25 cellular contexts compared by ENCODE assay signal in genomic region chr17:76088868-76089576, GRCh38. TPM values are rescaled to one million over a fixed set of nuclear protein-coding genes. Genes with fewer than 3 reads are reported as not detected.
DNase-seq lines count a peak whose midpoint lies in the region; ATAC-seq, FAIRE-seq and TF ChIP-seq lines count a peak whose summit lies in the region.
"Had no signal": no experiment of that assay in that cellular context is flagged by ENCODE, and none has a peak within 500 bp of the region (broad histone marks: within the 10 kb centered on the region; RNA-seq: fewer than 3 reads in every experiment).

No MANE protein-coding gene starts in this region.

- H4K20me1 ChIP-seq in neural cell (ENCODE audit: insufficient read depth), result no peaks in the 10 kb centered on the region

- no peak for TF ChIP-seq EP300 in neural cell (conservative IDR thresholded peaks at IDR 0.05; ENCODE audit: poor library complexity, severe bottlenecking)

- H3K36me3 ChIP-seq in H7 (replicated peaks; ENCODE audit: control insufficient read depth, insufficient read depth, low read length) (peaks cover 32% of the 10 kb centered on the region), neural cell (ENCODE audit: insufficient read depth, low read length) (peaks cover 7% of the 10 kb centered on the region)

- no peak for TF ChIP-seq RAD21 in neural cell (conservative IDR thresholded peaks at IDR 0.05)

- H3K4me3 Mint-ChIP-seq in stimulated activated effector memory CD8-positive, alpha-beta T cell treated with anti-CD3 and anti-CD28 coated beads, Interleukin-12 subunit alpha, Interleukin-12 subunit beta, amount 100 ng/mL, for 72 hours, result no peak overlapping the region

- H3K9me3 ChIP-seq in neural cell (ENCODE audit: low read length), result no peaks in the 10 kb centered on the region
- H3K9me3 ChIP-seq: BE2C, MG63, SJCRH30 had no signal

- H3K9me2 ChIP-seq in neural cell (ENCODE audit: insufficient read depth, low read length), result no peaks in the 10 kb centered on the region

- H3K4me1 Mint-ChIP-seq in stimulated activated effector memory CD8-positive, alpha-beta T cell treated with anti-CD3 and anti-CD28 coated beads, Interleukin-12 subunit alpha, Interleukin-12 subunit beta, amount 100 ng/mL, for 72 hours, result no peaks in the 10 kb centered on the region

- no peak overlapping the region for H2AFZ ChIP-seq in neural cell (ENCODE audit: low read depth, low read length)

- H3K4me2 ChIP-seq in neural cell (ENCODE audit: low read length), result no peak overlapping the region

- H3K27me3 ChIP-seq in H7 (ENCODE audit: control insufficient read depth, insufficient read depth, low read length) (no peaks in the 10 kb centered on the region), neural cell (ENCODE audit: insufficient read depth, low read depth, low read length) (no peaks in the 10 kb centered on the region)
- H3K27me3 ChIP-seq: BE2C, MG63, SJCRH30 had no signal

- TF ChIP-seq CTCF in D721Med (IDR thresholded peaks at IDR 0.05; ENCODE audit: insufficient read depth, missing control alignments) (no peak), neural cell (IDR thresholded peaks at IDR 0.05; ENCODE audit: poor library complexity, severe bottlenecking) (no peak)

- no peak for FAIRE-seq in D721Med (lab: Jason Lieb, UNC)
- FAIRE-seq: GM18507 had no signal

- H3K9me3 Mint-ChIP-seq in stimulated activated effector memory CD8-positive, alpha-beta T cell treated with anti-CD3 and anti-CD28 coated beads, Interleukin-12 subunit alpha, Interleukin-12 subunit beta, amount 100 ng/mL, for 72 hours, result no peaks in the 10 kb centered on the region

- H3K4me3 ChIP-seq in H7 (ENCODE audit: insufficient read depth, low read depth, low read length), result no peak overlapping the region
- H3K4me3 ChIP-seq in neural cell (ENCODE audit: low read length), result no peak overlapping the region
- H3K4me3 ChIP-seq: MG63, SJCRH30 had no signal

- peaks cover 62% of the 10 kb centered on the region for H3K36me3 Mint-ChIP-seq in stimulated activated effector memory CD8-positive, alpha-beta T cell treated with anti-CD3 and anti-CD28 coated beads, Interleukin-12 subunit alpha, Interleukin-12 subunit beta, amount 100 ng/mL, for 72 hours

- DNase-seq in D721Med (ENCODE audit: insufficient read length, low spot score) (peak; percentile 12), H7 (peak; percentile 32)
- no peak for DNase-seq in stimulated activated effector memory CD8-positive, alpha-beta T cell treated with anti-CD3 and anti-CD28 coated beads, Interleukin-12 subunit alpha, Interleukin-12 subunit beta, amount 100 ng/mL, for 72 hours (ENCODE audit: low spot score in 2 of 2)
- DNase-seq in stimulated activated CD4-positive, alpha-beta T cell treated with anti-CD3 and anti-CD28 coated beads, Interleukin-12 subunit alpha, Interleukin-12 subunit beta, amount 100 ng/mL, for 4 hours, result no peak
- DNase-seq in stimulated activated CD4-positive, alpha-beta T cell treated with anti-CD3 and anti-CD28 coated beads, Interleukin-2, amount 100 ng/mL, for 24 hours, result no peak
- no peak for DNase-seq in activated CD4-positive, CD25-positive, alpha-beta regulatory T cell treated with anti-CD3 and anti-CD28 coated beads, Interleukin-2, amount 50 U/mL, for 72 hours
- DNase-seq: Calu3; HCEC 1CT; IMR-90; KG1; MG63; NCI-H1105 treated with DMSO at 0.1 percent for 48 hours; NCI-H146; NCI-H1930; NCI-H2107; NCI-H524; NCI-H82; NK-92 treated with Interleukin-12 subunit alpha and Interleukin-12 subunit beta, amount 100 ng/mL, for 24 hours; PC-3; SJCRH30 had no signal

- no peak overlapping the region for H3K27ac ChIP-seq in neural cell (ENCODE audit: low read length)
- H3K27ac ChIP-seq: SJCRH30 had no signal

- no peaks in the 10 kb centered on the region for H3F3A ChIP-seq in neural cell (ENCODE audit: insufficient read depth, low read length, poor library complexity, severe bottlenecking)

- peak overlapping the region; percentile 29 for H3K27ac Mint-ChIP-seq in stimulated activated effector memory CD8-positive, alpha-beta T cell treated with anti-CD3 and anti-CD28 coated beads, Interleukin-12 subunit alpha, Interleukin-12 subunit beta, amount 100 ng/mL, for 72 hours

- no peak overlapping the region for H3K9ac ChIP-seq in neural cell (ENCODE audit: low read length)

- no peaks in the 10 kb centered on the region for H3K79me2 ChIP-seq in neural cell (replicated peaks; ENCODE audit: insufficient read depth, low read length)

- no peak for ATAC-seq in stimulated activated effector memory CD8-positive, alpha-beta T cell treated with anti-CD3 and anti-CD28 coated beads, Interleukin-12 subunit alpha, Interleukin-12 subunit beta, amount 100 ng/mL, for 72 hours
- ATAC-seq in HG02678 (IDR thresholded peaks at IDR 0.05; ENCODE audit: unreplicated experiment), result no peak

TF ChIP-seq in neural cell, 6 proteins besides CTCF, POLR2A, EP300 and RAD21:
- TF ChIP-seq POLR2AphosphoS5 (IDR thresholded peaks at IDR 0.05) (peak; percentile 15), TAF1 (IDR thresholded peaks at IDR 0.05; ENCODE audit: low read depth) (no peak), REST (IDR thresholded peaks at IDR 0.05; ENCODE audit: borderline replicate concordance) (no peak), MXI1 (conservative IDR thresholded peaks at IDR 0.05; ENCODE audit: poor library complexity, severe bottlenecking) (no peak), SMC3 (conservative IDR thresholded peaks at IDR 0.05; ENCODE audit: poor library complexity) (no peak), EZH2 (IDR thresholded peaks at IDR 0.05; ENCODE audit: borderline replicate concordance, insufficient read depth, low read length, poor library complexity, severe bottlenecking) (no peak)

RNA-seq across cellular contexts. Expression of gene ZACN, which starts 10.0 kb away (rescaled TPM):
- total RNA-seq in H7 (2014; rRNA removed; shearing (Covaris generic)), result 0.48 and 0.59 TPM in 2 replicates
- 0.10 TPM in 1 of 2 replicates, not detected in the other for polyA plus RNA-seq in neural cell
- polyA minus RNA-seq in neural cell, result not detected in 2 replicates
- total RNA-seq: A673, IMR-90 had no signal
- polyA plus RNA-seq: IMR-90 had no signal

RNA-seq across cellular contexts. Expression of gene GALR2, which starts 14.4 kb away (rescaled TPM):
- 1.8 and 2.0 TPM in 2 replicates for total RNA-seq in H7 (2014; rRNA removed; shearing (Covaris generic))
- polyA plus RNA-seq in neural cell, result not detected in 2 replicates
- polyA minus RNA-seq in neural cell, result not detected in 2 replicates
- total RNA-seq: A673, IMR-90 had no signal

RNA-seq across cellular contexts. Expression of gene EXOC7, which starts 14.6 kb away (rescaled TPM):
- total RNA-seq in H7 (2014; rRNA removed; shearing (Covaris generic)), result 80.3 and 87.7 TPM in 2 replicates
- 146 and 180 TPM in 2 replicates for polyA plus RNA-seq in neural cell
- 158 and 159 TPM in 2 replicates for polyA minus RNA-seq in neural cell

RNA-seq across cellular contexts. Expression of gene SRP68, which starts 16.7 kb away (rescaled TPM):
- 31.4 and 33.4 TPM in 2 replicates for total RNA-seq in H7 (2014; rRNA removed; shearing (Covaris generic))
- polyA plus RNA-seq in neural cell, result 22.3 and 26.3 TPM in 2 replicates
- 27.3 and 30.0 TPM in 2 replicates for polyA minus RNA-seq in neural cell

RNA-seq across cellular contexts. Expression of gene FOXJ1, which starts 52.0 kb away (rescaled TPM):
- 2.0 and 3.3 TPM in 2 replicates for total RNA-seq in H7 (2014; rRNA removed; shearing (Covaris generic))
- 0.56 and 0.84 TPM in 2 replicates for polyA plus RNA-seq in neural cell
- 0.49 and 1.2 TPM in 2 replicates for polyA minus RNA-seq in neural cell
- total RNA-seq: Calu3, IMR-90 had no signal

Comparison
In these comparisons a context has a peak if more than half of its experiments do, and no peak if none do; other contexts are left out.
1. DNase-seq: peak in D721Med (single experiment) and H7 (single experiment); none in stimulated activated effector memory CD8-positive, alpha-beta T cell treated with anti-CD3 and anti-CD28 coated beads, Interleukin-12 subunit alpha, Interleukin-12 subunit beta, amount 100 ng/mL, for 72 hours (0 of 2), stimulated activated CD4-positive, alpha-beta T cell treated with anti-CD3 and anti-CD28 coated beads, Interleukin-12 subunit alpha, Interleukin-12 subunit beta, amount 100 ng/mL, for 4 hours (single experiment), stimulated activated CD4-positive, alpha-beta T cell treated with anti-CD3 and anti-CD28 coated beads, Interleukin-2, amount 100 ng/mL, for 24 hours (0 of 2) and activated CD4-positive, CD25-positive, alpha-beta regulatory T cell treated with anti-CD3 and anti-CD28 coated beads, Interleukin-2, amount 50 U/mL, for 72 hours (single experiment).